Comparison of ENCODE assay signal across 19 cellular contexts in the genomic region with DNA sequence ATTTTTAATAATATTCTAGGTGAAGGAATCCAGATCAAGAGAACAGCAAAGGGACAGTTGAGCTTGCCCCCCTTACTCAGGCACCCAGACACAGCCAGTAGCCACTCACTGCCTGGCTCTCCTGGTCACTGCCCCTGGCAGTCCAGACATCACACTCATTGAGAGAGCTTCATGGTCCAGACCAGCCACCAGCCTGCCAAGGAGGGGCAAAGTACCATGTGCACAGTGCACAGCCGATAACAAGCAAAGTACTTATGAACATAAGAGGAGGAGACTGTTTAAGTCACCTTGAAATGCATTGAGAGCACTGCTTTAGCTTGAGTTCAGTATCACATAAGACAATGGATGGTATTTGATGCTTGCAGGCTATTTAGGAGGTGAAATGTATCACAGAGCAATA. TPM values are rescaled to one million over a fixed set of nuclear protein-coding genes. Genes with fewer than 3 reads are reported as not detected.
DNase-seq lines count a peak whose midpoint lies in the region; ATAC-seq, FAIRE-seq and TF ChIP-seq lines count a peak whose summit lies in the region.
"Had no signal": no experiment of that assay in that cellular context is flagged by ENCODE, and none has a peak within 500 bp of the region (broad histone marks: within the 10 kb centered on the region; RNA-seq: fewer than 3 reads in every experiment).

No MANE protein-coding gene starts in this region.

- H3K4me1 ChIP-seq in HepG2 (ENCODE audit: insufficient read depth, low read length) = no peaks in the 10 kb centered on the region
- H3K4me1 ChIP-seq in right lobe of liver = no peaks in the 10 kb centered on the region
- peaks cover 6 to 18% of the 10 kb centered on the region in 2 experiments for H3K4me1 ChIP-seq in trophoblast cell (ENCODE audit: control insufficient read depth in 1 of 2, insufficient read depth in 2 of 2, low read length in 2 of 2)
- no peaks in the 10 kb centered on the region for H3K4me1 ChIP-seq in tibial artery
- H3K4me1 ChIP-seq: A549, BLaER1 had no signal

- H4K20me1 ChIP-seq in HepG2 (ENCODE audit: insufficient read depth, low read length) = no peaks in the 10 kb centered on the region
- H4K20me1 ChIP-seq: BLaER1 had no signal

- DNase-seq in Right ventricle myocardium inferior (ENCODE audit: missing footprints) (no peak), left cardiac atrium (no peak), HepG2 (ENCODE audit: low spot score) (no peak), right lobe of liver (no peak), trophoblast cell (no peak), tibial artery (no peak), glomerular visceral epithelial cell (ENCODE audit: extremely low spot score) (no peak)
- DNase-seq: CD4-positive, alpha-beta memory T cell; DMS153; DMS79; GDM1; GOT3; H7; HFFc6 had no signal

- H4K8ac ChIP-seq in trophoblast cell (ENCODE audit: low read depth, low read length) = no peak overlapping the region

- CTCF ChIA-PET in HepG2 (lab: Yijun Ruan, JAX; ENCODE audit: low intra/inter-chr PET ratio, low total read pairs) = no interaction called here

- peak; percentile 83 for ATAC-seq in Right ventricle myocardium inferior
- ATAC-seq in left cardiac atrium = no peak
- ATAC-seq in HepG2 = no peak
- no peak for ATAC-seq in right lobe of liver
- ATAC-seq: A549, HCT116 had no signal

- H3K9me3 ChIP-seq in HepG2 (ENCODE audit: low read length) (no peaks in the 10 kb centered on the region), right lobe of liver (no peaks in the 10 kb centered on the region), trophoblast cell (ENCODE audit: insufficient read depth, low read depth, low read length) (no peaks in the 10 kb centered on the region), tibial artery (no peaks in the 10 kb centered on the region)
- H3K9me3 ChIP-seq: A549, BLaER1 had no signal

- no peaks in the 10 kb centered on the region for H3K79me2 ChIP-seq in HepG2 (ENCODE audit: insufficient read depth, low read length)
- no peaks in the 10 kb centered on the region for H3K79me2 ChIP-seq in trophoblast cell (ENCODE audit: control insufficient read depth, insufficient read depth, low read length, poor library complexity)

- H3K4me2 ChIP-seq in HepG2 (ENCODE audit: low read depth, low read length) (no peak overlapping the region), trophoblast cell (ENCODE audit: low read length) (no peak overlapping the region)
- H3K4me2 ChIP-seq: A549, BLaER1 had no signal

- no TSS peak for BruUV-seq in HepG2 (replicated peaks; lab: Mats Ljungman, UMichigan)

- FAIRE-seq in HepG2 (lab: Jason Lieb, UNC) = no peak
- FAIRE-seq: A549 had no signal

- H2BK120ac ChIP-seq in trophoblast cell (ENCODE audit: insufficient read depth, low read length, poor library complexity) = no peak overlapping the region

- peak overlapping the region; percentile 73 for H3K23ac ChIP-seq in trophoblast cell (ENCODE audit: low read length)

- H3K27me3 ChIP-seq in HepG2 (ENCODE audit: control insufficient read depth in 1 of 2, insufficient read depth in 2 of 2, low read length in 2 of 2) (peaks cover 2 to 10% of the 10 kb centered on the region in 2 experiments; a peak in 2 of 5 replicates), right lobe of liver (no peaks in the 10 kb centered on the region), trophoblast cell (ENCODE audit: insufficient read depth, low read length) (no peaks in the 10 kb centered on the region), tibial artery (no peaks in the 10 kb centered on the region)
- H3K27me3 ChIP-seq: BLaER1 had no signal

- no peak overlapping the region for H2AFZ ChIP-seq in HepG2 (ENCODE audit: low read length)
- no peak overlapping the region for H2AFZ ChIP-seq in trophoblast cell (ENCODE audit: insufficient read depth, low read length, poor library complexity)

- H3K4ac ChIP-seq in trophoblast cell (ENCODE audit: low read depth, low read length) = no peak overlapping the region

- H3K14ac ChIP-seq in trophoblast cell (ENCODE audit: low read length) = no peak overlapping the region

- no peak overlapping the region for H4K12ac ChIP-seq in trophoblast cell (ENCODE audit: low read depth, low read length)

- H2AK5ac ChIP-seq in trophoblast cell (ENCODE audit: low read length) = no peak overlapping the region

- no peak overlapping the region for H3K4me3 ChIP-seq in HepG2 (replicated peaks in 1 of 3; ENCODE audit: insufficient read depth in 1 of 3, low read depth in 2 of 3, low read length in 3 of 3)
- no peak overlapping the region for H3K4me3 ChIP-seq in right lobe of liver
- H3K4me3 ChIP-seq in trophoblast cell (ENCODE audit: low read depth, low read length) = no peak overlapping the region
- no peak overlapping the region for H3K4me3 ChIP-seq in tibial artery
- H3K4me3 ChIP-seq: A549, BLaER1 had no signal

- TF ChIP-seq CTCF in HepG2 (CRISPR knock-in tag; IDR thresholded peaks at IDR 0.05) (no peak), right lobe of liver (IDR thresholded peaks at IDR 0.05) (no peak), tibial artery (IDR thresholded peaks at IDR 0.05) (no peak)

- no peak for TF ChIP-seq RAD21 in HepG2 (CRISPR knock-in tag; IDR thresholded peaks at IDR 0.05)

- TF ChIP-seq EP300 in HepG2 (IDR thresholded peaks at IDR 0.05; ENCODE audit: low read depth in 2 of 2, low read length in 2 of 2) (no peak), HepG2 (CRISPR knock-in tag; IDR thresholded peaks at IDR 0.05; ENCODE audit: borderline replicate concordance) (no peak)

- H3K36me3 ChIP-seq in HepG2 (replicated peaks in 1 of 2; ENCODE audit: control insufficient read depth in 1 of 2, insufficient read depth in 2 of 2, low read length in 2 of 2) = no peaks in the 10 kb centered on the region; a peak in 1 of 5 replicates
- H3K36me3 ChIP-seq in right lobe of liver = no peaks in the 10 kb centered on the region
- H3K36me3 ChIP-seq in trophoblast cell (ENCODE audit: control insufficient read depth in 1 of 2, insufficient read depth in 2 of 2, low read length in 2 of 2) = no peaks in the 10 kb centered on the region
- H3K36me3 ChIP-seq in tibial artery = no peaks in the 10 kb centered on the region
- H3K36me3 ChIP-seq: BLaER1 had no signal

- WGBS in HepG2 (ENCODE audit: low lambda C conversion rate) = 0% methylated on average over 1 of the region's 1 CpG
- 82% methylated on average over 1 of the region's 1 CpG for WGBS in right lobe of liver (ENCODE audit: insufficient coverage, low coverage, low lambda C conversion rate, missing lambda C conversion rate)
- no CpG with 5 or more reads among the region's 1 CpG for WGBS in trophoblast cell (ENCODE audit: extremely low coverage, insufficient coverage, insufficient read length)

- no peak overlapping the region for H3K18ac ChIP-seq in trophoblast cell (ENCODE audit: low read length)

- H3K79me1 ChIP-seq in trophoblast cell (ENCODE audit: low read length) = peaks cover 7% of the 10 kb centered on the region

- H3K9ac ChIP-seq in HepG2 (ENCODE audit: insufficient read depth, low read depth, low read length) = no peak overlapping the region
- H3K9ac ChIP-seq in trophoblast cell (ENCODE audit: low read length) = no peak overlapping the region
- H3K9ac ChIP-seq: BLaER1 had no signal

- H2BK5ac ChIP-seq in trophoblast cell (ENCODE audit: low read depth, low read length, poor library complexity) = no peak overlapping the region

- intact Hi-C loops in Right ventricle myocardium inferior (cut with DNase I) (no loop called here), left cardiac atrium (cut with DNase I) (no loop called here), HepG2 (cut with micrococcal nuclease; ENCODE audit: unreplicated experiment) (no loop called here), right lobe of liver (cut with DNase I) (no loop called here), tibial artery (cut with DNase I; ENCODE audit: low total_unique reads) (no loop called here)

- TF ChIP-seq POLR2A in HepG2 (IDR thresholded peaks at IDR 0.05; ENCODE audit: insufficient read depth in 1 of 2, low read depth in 2 of 2, low read length in 2 of 2) (no peak), right lobe of liver (IDR thresholded peaks at IDR 0.05) (no peak)

- no peak overlapping the region for H3K27ac ChIP-seq in HepG2 (ENCODE audit: extremely low read length, insufficient read depth, low read length)
- H3K27ac ChIP-seq in right lobe of liver = no peak overlapping the region
- H3K27ac ChIP-seq in trophoblast cell (ENCODE audit: low read depth, low read length) = no peak overlapping the region
- H3K27ac ChIP-seq in tibial artery = no peak overlapping the region
- H3K27ac ChIP-seq: 22Rv1, A549, BLaER1, HL-60 had no signal

- POLR2A ChIA-PET in HepG2 (lab: Yijun Ruan, JAX) = no interaction called here

- H2BK12ac ChIP-seq in trophoblast cell (ENCODE audit: low read length) = no peak overlapping the region

- H4K91ac ChIP-seq in trophoblast cell (ENCODE audit: low read depth, low read length) = no peak overlapping the region

- in situ Hi-C loops in HepG2 (cut with HindIII; ENCODE audit: extremely low pct_ligation_motif_present, low pct_unique_long_range_greater_than_20kb) = no loop called here

TF ChIP-seq in HepG2, 621 proteins besides CTCF, POLR2A, EP300 and RAD21 (continues in another document):
- no peak for TF ChIP-seq KMT2A (CRISPR knock-in tag; IDR thresholded peaks at IDR 0.05)

RNA-seq across cellular contexts. Expression of gene CYRIA, which starts 21.6 kb away (rescaled TPM):
- total RNA-seq in Right ventricle myocardium inferior (5.1 TPM), left cardiac atrium (1 to 10 TPM; 4.9 to 7.2 TPM), HepG2 (2016; rRNA removed; fragmentation: Illumina TruSeq; extraction: Trizol) (not detected in 2 replicates), right lobe of liver (1 to 10 TPM; 1.6 to 6.3 (median 3.1) TPM)
- not detected in 2 replicates for total RNA-seq in HepG2 (2016; cell fraction: cytosol; rRNA removed; fragmentation: Illumina TruSeq; extraction: Trizol; ENCODE audit: low read depth)
- not detected in 2 replicates for total RNA-seq in HepG2 (2016; cell fraction: insoluble cytoplasmic fraction; rRNA removed; fragmentation: Illumina TruSeq; extraction: Trizol)
- not detected in 2 replicates for total RNA-seq in HepG2 (2016; cell fraction: membrane; rRNA removed; fragmentation: Illumina TruSeq; extraction: Trizol)
- not detected in 2 replicates for total RNA-seq in HepG2 (2016; cell fraction: nucleus; rRNA removed; fragmentation: Illumina TruSeq; extraction: Trizol)
- polyA plus RNA-seq in HepG2 (2011; rRNA removed) = 0.09 TPM in 1 of 2 replicates, not detected in the other
- not detected in 2 replicates for polyA plus RNA-seq in HepG2 (2011; cell fraction: cytosol; rRNA removed)
- polyA plus RNA-seq in HepG2 (2011; cell fraction: nucleus; rRNA removed) = 0.07 TPM in 1 of 2 replicates, not detected in the other
- polyA plus RNA-seq in HepG2 (2012) = not detected in 2 replicates
- not detected in 2 replicates for polyA plus RNA-seq in HepG2 (2016; cell fraction: cytosol; fragmentation: Illumina TruSeq; extraction: Trizol; ENCODE audit: low read depth)
- polyA plus RNA-seq in HepG2 (2016; cell fraction: insoluble cytoplasmic fraction; fragmentation: Illumina TruSeq; extraction: Trizol; ENCODE audit: low read depth) = 0.12 TPM in 1 of 2 replicates, not detected in the other
- not detected in 2 replicates for polyA plus RNA-seq in HepG2 (2016; cell fraction: membrane; fragmentation: Illumina TruSeq; extraction: Trizol; ENCODE audit: low read depth)
- polyA plus RNA-seq in HepG2 (2016; cell fraction: nucleus; fragmentation: Illumina TruSeq; extraction: Trizol; ENCODE audit: insufficient read depth, low read depth) = not detected in 2 replicates
- not detected in 2 replicates for polyA minus RNA-seq in HepG2 (2011; rRNA and poly(A)+ RNA removed; ENCODE audit: low replicate concordance)
- not detected in 2 replicates for polyA minus RNA-seq in HepG2 (2011; cell fraction: cytosol; rRNA and poly(A)+ RNA removed)
- not detected in 2 replicates for polyA minus RNA-seq in HepG2 (2011; cell fraction: nucleus; rRNA and poly(A)+ RNA removed)
- polyA plus RNA-seq in trophoblast cell (2013) = 98.2 and 109 TPM in 2 replicates
- total RNA-seq: HFFc6 had no signal
